ENCODE assay signal across 8 cellular contexts in genomic region chr22:28884754-28885375, GRCh38. TPM values are rescaled to one million over a fixed set of nuclear protein-coding genes. Genes with fewer than 3 reads are reported as not detected.
A peak's percentile ranks its signal among the peaks of the same experiment; 100 is the strongest.
DNase-seq lines count a peak whose midpoint lies in the region; ATAC-seq and TF ChIP-seq lines count a peak whose summit lies in the region.

No MANE protein-coding gene starts in this region.

- peak overlapping the region; percentile 57 to 73 (median 66) for H3K4me3 ChIP-seq in breast epithelium
- peak overlapping the region; percentile 64 for H3K4me3 ChIP-seq in mesodermal cell (ENCODE audit: extremely low read depth, insufficient read depth, low read length, poor library complexity, severe bottlenecking)
- H3K4me3 ChIP-seq in aorta (ENCODE audit: low read length in 2 of 2) = peak overlapping the region; percentile 77 to 85

- H3K9me3 Mint-ChIP-seq in stimulated activated naive CD8-positive, alpha-beta T cell treated with anti-CD3 and anti-CD28 coated beads, Interleukin-15, Interleukin-2, amounts not matched to agents 100 ng/mL and 50 ng/mL, for 24 hours = no peaks in the 10 kb centered on the region

- H3K9me3 ChIP-seq in breast epithelium (no peaks in the 10 kb centered on the region), mesodermal cell (ENCODE audit: control insufficient read depth, low read length) (no peaks in the 10 kb centered on the region), aorta (ENCODE audit: control insufficient read depth, low read length) (no peaks in the 10 kb centered on the region)

- H3K27ac ChIP-seq in breast epithelium = no peak overlapping the region
- no peak overlapping the region for H3K27ac ChIP-seq in mesodermal cell (ENCODE audit: low read depth, low read length, severe bottlenecking)
- H3K27ac ChIP-seq in aorta (ENCODE audit: low read depth in 1 of 2, low read length in 2 of 2) = no peak overlapping the region

- H3K27me3 Mint-ChIP-seq in stimulated activated naive CD8-positive, alpha-beta T cell treated with anti-CD3 and anti-CD28 coated beads, Interleukin-15, Interleukin-2, amounts not matched to agents 100 ng/mL and 50 ng/mL, for 24 hours = peaks cover 35% of the 10 kb centered on the region

- peaks cover 3 to 4% of the 10 kb centered on the region in 2 donors for H3K4me1 ChIP-seq in breast epithelium
- peaks cover 5% of the 10 kb centered on the region for H3K4me1 ChIP-seq in mesodermal cell (ENCODE audit: control insufficient read depth, insufficient read depth, low read length, poor library complexity, severe bottlenecking)
- no peaks in the 10 kb centered on the region for H3K4me1 ChIP-seq in aorta (ENCODE audit: control insufficient read depth in 1 of 2, insufficient read depth in 2 of 2, low read length in 2 of 2)

- TF ChIP-seq POLR2A in breast epithelium (IDR thresholded peaks at IDR 0.05) = no peak

- H3K27ac Mint-ChIP-seq in stimulated activated naive CD8-positive, alpha-beta T cell treated with anti-CD3 and anti-CD28 coated beads, Interleukin-15, Interleukin-2, amounts not matched to agents 100 ng/mL and 50 ng/mL, for 24 hours = peak overlapping the region; percentile 52

- H3K4me3 Mint-ChIP-seq in stimulated activated naive CD8-positive, alpha-beta T cell treated with anti-CD3 and anti-CD28 coated beads, Interleukin-15, Interleukin-2, amounts not matched to agents 100 ng/mL and 50 ng/mL, for 24 hours = peak overlapping the region; percentile 71

- intact Hi-C loops in breast epithelium (cut with DNase I; ENCODE audit: low total_unique reads) = loop anchor here (5.0 kb wide), 1 partner anchor 1392 kb away; no protein-coding TSS in a partner anchor
- intact Hi-C loops in aorta (cut with DNase I) = loop anchor here (5.0 to 10.0 kb wide), 2 partner anchors 67 to 150 kb away; no protein-coding TSS in a partner anchor

- H3K27me3 ChIP-seq in breast epithelium = no peaks in the 10 kb centered on the region
- no peaks in the 10 kb centered on the region for H3K27me3 ChIP-seq in aorta (ENCODE audit: control insufficient read depth in 1 of 2, insufficient read depth in 2 of 2, low read length in 1 of 2)

- H3K36me3 ChIP-seq in breast epithelium (no peaks in the 10 kb centered on the region), mesodermal cell (ENCODE audit: control insufficient read depth, insufficient read depth, low read length) (peaks cover 4% of the 10 kb centered on the region), aorta (ENCODE audit: control insufficient read depth in 1 of 2, insufficient read depth in 2 of 2, low read length in 1 of 2) (no peaks in the 10 kb centered on the region)

- ATAC-seq in stimulated activated naive CD8-positive, alpha-beta T cell treated with anti-CD3 and anti-CD28 coated beads, Interleukin-15, Interleukin-2, amounts not matched to agents 100 U/mL and 50 U/mL, for 24 hours = no peak
- ATAC-seq in aorta (ENCODE audit: low FRiP score) (no peak), HG03097 (IDR thresholded peaks at IDR 0.05; ENCODE audit: low FRiP score, unreplicated experiment) (no peak)

- DNase-seq in stimulated activated naive CD8-positive, alpha-beta T cell treated with anti-CD3 and anti-CD28 coated beads, Interleukin-15, Interleukin-2, amounts not matched to agents 100 U/mL and 50 U/mL, for 24 hours = no peak
- DNase-seq in breast epithelium (ENCODE audit: low spot score in 2 of 2) (no peak), aorta (no peak), occipital lobe (lab: John Stamatoyannopoulos, UW) (no peak), hepatic stellate cell (ENCODE audit: low spot score) (no peak)

- no peak for TF ChIP-seq CTCF in breast epithelium (IDR thresholded peaks at IDR 0.05)

- peaks cover 19% of the 10 kb centered on the region for H3K4me1 Mint-ChIP-seq in stimulated activated naive CD8-positive, alpha-beta T cell treated with anti-CD3 and anti-CD28 coated beads, Interleukin-15, Interleukin-2, amounts not matched to agents 100 ng/mL and 50 ng/mL, for 24 hours (ENCODE audit: low read depth)

- 13 to 16% methylated on average over 11 to 18 of the region's 19 CpGs for WGBS in mesodermal cell (ENCODE audit: insufficient coverage in 2 of 2), 2 experiments
- WGBS in aorta, 2 donors = 47 to 59% methylated on average over 19 of the region's 19 CpGs

- H3K36me3 Mint-ChIP-seq in stimulated activated naive CD8-positive, alpha-beta T cell treated with anti-CD3 and anti-CD28 coated beads, Interleukin-15, Interleukin-2, amounts not matched to agents 100 ng/mL and 50 ng/mL, for 24 hours (ENCODE audit: low read depth) = no peaks in the 10 kb centered on the region

RNA-seq across cellular contexts. Expression of gene ZNRF3, which starts 1.5 kb away (rescaled TPM):
- 1 to 10 TPM; 6.9 to 7.9 (median 6.9) TPM for total RNA-seq in breast epithelium
- polyA plus RNA-seq in mesodermal cell (2013, experiment 1 of 2) = 9.1 TPM
- 6.9 TPM for polyA plus RNA-seq in mesodermal cell (2013, experiment 2 of 2)
- total RNA-seq in aorta = 10 to 100 TPM in 1 of 2 donors, 1 to 10 TPM in 1; 7.2 to 11.8 TPM
- 1 to 10 TPM; 1.4 to 2.9 TPM for polyA plus RNA-seq in aorta
- total RNA-seq in occipital lobe = 8.1 TPM
